Comparison of ENCODE assay signal across 4 cellular contexts in genomic region chr16:66170989-66171388, GRCh38.
"Had no signal": no experiment of that assay in that cellular context is flagged by ENCODE, and none has a peak within 500 bp of the region (broad histone marks: within the 10 kb centered on the region; RNA-seq: fewer than 3 reads in every experiment).

No MANE protein-coding gene starts in this region.

- H3K4me3 ChIP-seq: GM23338 had no signal

- H3K27ac Mint-ChIP-seq: GM23338, H9 had no signal

- H3K4me3 Mint-ChIP-seq: GM23338, H9 had no signal

- ATAC-seq: GM23338 had no signal

- H2AFZ ChIP-seq: GM23338 had no signal

- DNase-seq: H9, HCEC 1CT, IMR-90 had no signal

- H3K4me2 ChIP-seq: GM23338 had no signal
